In the genomic region with DNA sequence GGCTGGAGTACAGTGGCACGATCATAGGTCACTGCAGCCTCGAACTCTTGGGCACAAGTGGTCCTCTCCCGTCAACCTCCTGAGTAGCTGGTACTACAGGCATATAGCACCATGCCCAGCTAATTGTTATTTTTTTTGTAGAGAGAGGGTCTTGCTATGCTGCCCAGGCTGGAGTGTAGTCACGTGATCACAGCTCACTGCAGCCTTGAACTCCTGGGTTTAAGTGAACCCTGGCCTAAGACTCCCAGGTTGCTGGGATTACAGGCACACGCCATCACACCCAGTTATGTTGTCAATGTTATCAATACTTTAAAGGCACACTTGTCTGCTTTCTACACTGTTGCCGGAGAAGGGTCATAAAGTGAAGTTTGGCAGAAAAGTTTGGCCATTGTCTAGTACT, we compare ENCODE assay signal across 27 cellular contexts. TPM values are rescaled to one million over a fixed set of nuclear protein-coding genes. Genes with fewer than 3 reads are reported as not detected.
DNase-seq lines count a peak whose midpoint lies in the region; ATAC-seq and TF ChIP-seq lines count a peak whose summit lies in the region.
"Had no signal": no experiment of that assay in that cellular context is flagged by ENCODE, and none has a peak within 500 bp of the region (broad histone marks: within the 10 kb centered on the region; RNA-seq: fewer than 3 reads in every experiment).

No MANE protein-coding gene starts in this region.

- H3K4me1 Mint-ChIP-seq in activated naive CD8-positive, alpha-beta T cell (ENCODE audit: low read depth): peaks cover 54% of the 10 kb centered on the region
- H3K4me1 Mint-ChIP-seq in activated naive CD8-positive, alpha-beta T cell treated with anti-CD3 and anti-CD28 coated beads for 36 hours: peaks cover 54% of the 10 kb centered on the region
- H3K4me1 Mint-ChIP-seq in T-helper 17 cell: peaks cover 27% of the 10 kb centered on the region
- peaks cover 42 to 69% of the 10 kb centered on the region in 2 donors for H3K4me1 Mint-ChIP-seq in stimulated activated naive B cell treated with anti-CD40 and anti-IgM and Interleukin-4, amounts not matched to agents 10 μg/mL and 1 μg/mL and 100 μg/mL, for 72 hours

- H3K9me3 Mint-ChIP-seq in activated naive CD8-positive, alpha-beta T cell (ENCODE audit: low read depth): no peaks in the 10 kb centered on the region
- no peaks in the 10 kb centered on the region for H3K9me3 Mint-ChIP-seq in activated naive CD8-positive, alpha-beta T cell treated with anti-CD3 and anti-CD28 coated beads for 36 hours
- no peaks in the 10 kb centered on the region for H3K9me3 Mint-ChIP-seq in stimulated activated naive B cell treated with anti-CD40 and anti-IgM and Interleukin-4, amounts not matched to agents 10 μg/mL and 1 μg/mL and 100 μg/mL, for 72 hours
- H3K9me3 Mint-ChIP-seq: activated CD4-positive, alpha-beta T cell treated with anti-CD3 and anti-CD28 coated beads, Interleukin-2, amount 10 ng/mL, durations not matched to agents 7 days and 5 days; brain had no signal

- H3K9me3 ChIP-seq in T-helper 17 cell (ENCODE audit: control insufficient read depth, low read length, poor library complexity, severe bottlenecking) (no peaks in the 10 kb centered on the region), Karpas-422 (ENCODE audit: low read length) (no peaks in the 10 kb centered on the region)
- H3K9me3 ChIP-seq: adrenal gland, heart left ventricle, suprapubic skin had no signal

- no peaks in the 10 kb centered on the region for H3K27me3 Mint-ChIP-seq in activated naive CD8-positive, alpha-beta T cell
- H3K27me3 Mint-ChIP-seq in activated naive CD8-positive, alpha-beta T cell treated with anti-CD3 and anti-CD28 coated beads for 36 hours: no peaks in the 10 kb centered on the region
- H3K27me3 Mint-ChIP-seq in T-helper 17 cell: no peaks in the 10 kb centered on the region
- H3K27me3 Mint-ChIP-seq in stimulated activated naive B cell treated with anti-CD40 and anti-IgM and Interleukin-4, amounts not matched to agents 10 μg/mL and 1 μg/mL and 100 μg/mL, for 72 hours: no peaks in the 10 kb centered on the region
- H3K27me3 Mint-ChIP-seq: activated CD4-positive, alpha-beta T cell treated with anti-CD3 and anti-CD28 coated beads, Interleukin-2, amount 10 ng/mL, durations not matched to agents 7 days and 5 days had no signal

- ATAC-seq in T-helper 17 cell (no peak), GM19023 (IDR thresholded peaks at IDR 0.05; ENCODE audit: unreplicated experiment) (no peak)
- no peak for ATAC-seq in stimulated activated naive B cell treated with anti-CD40 and anti-IgM and Interleukin-4, amounts not matched to agents 10 μg/mL and 1 μg/mL and 100 μg/mL, for 72 hours (replicated peaks)
- ATAC-seq: heart left ventricle, PC-3, Right ventricle myocardium inferior, SK-N-SH treated with all-trans-retinoic acid at 6 μM for 48 hours had no signal

- DNase-seq in activated naive CD8-positive, alpha-beta T cell treated with anti-CD3 and anti-CD28 coated beads for 36 hours: no peak
- DNase-seq in T-helper 17 cell (no peak), coronary artery (ENCODE audit: low spot score) (no peak), Karpas-422 (no peak)
- no peak for DNase-seq in stimulated activated naive B cell treated with anti-CD40 and anti-IgM and Interleukin-4, amounts not matched to agents 10 μg/mL and 1 μg/mL and 100 μg/mL, for 72 hours
- DNase-seq in activated CD8-positive, alpha-beta memory T cell treated with anti-CD3 and anti-CD28 coated beads, Interleukin-2, amount 50 U/mL, for 48 hours: no peak
- DNase-seq: ACHN; activated CD4-positive, alpha-beta T cell treated with anti-CD3 and anti-CD28 coated beads, Interleukin-2, amount 10 ng/mL, durations not matched to agents 7 days and 5 days; adrenal gland; DND-41; effector CD4-positive, alpha-beta T cell; erythroblast; heart left ventricle; kidney glomerular epithelial cell; NCI-H1694 treated with DMSO at 0.1 percent for 48 hours; NCI-H2171; NCI-H510A; NK-92 treated with Interleukin-12 subunit alpha and Interleukin-12 subunit beta, amount 100 ng/mL, for 24 hours had no signal

- no peak overlapping the region for H3K4me3 Mint-ChIP-seq in activated naive CD8-positive, alpha-beta T cell
- no peak overlapping the region for H3K4me3 Mint-ChIP-seq in activated naive CD8-positive, alpha-beta T cell treated with anti-CD3 and anti-CD28 coated beads for 36 hours
- peak overlapping the region; percentile 12 for H3K4me3 Mint-ChIP-seq in T-helper 17 cell
- H3K4me3 Mint-ChIP-seq in stimulated activated naive B cell treated with anti-CD40 and anti-IgM and Interleukin-4, amounts not matched to agents 10 μg/mL and 1 μg/mL and 100 μg/mL, for 72 hours: no peak overlapping the region
- H3K4me3 Mint-ChIP-seq: activated CD4-positive, alpha-beta T cell treated with anti-CD3 and anti-CD28 coated beads, Interleukin-2, amount 10 ng/mL, durations not matched to agents 7 days and 5 days; brain had no signal

- peaks cover 14% of the 10 kb centered on the region for H3K36me3 ChIP-seq in Karpas-422 (ENCODE audit: insufficient read depth, low read length)

- peaks cover 20% of the 10 kb centered on the region for H3K4me1 ChIP-seq in Karpas-422 (ENCODE audit: low read length)

- H3K4me2 ChIP-seq in Karpas-422 (ENCODE audit: low read depth, low read length, poor library complexity, severe bottlenecking): no peak overlapping the region

- H3K9ac ChIP-seq in Karpas-422 (ENCODE audit: low read length): no peak overlapping the region
- H3K9ac ChIP-seq: parathyroid adenoma had no signal

- peak overlapping the region; percentile 73 for H3K27ac Mint-ChIP-seq in activated naive CD8-positive, alpha-beta T cell
- H3K27ac Mint-ChIP-seq in activated naive CD8-positive, alpha-beta T cell treated with anti-CD3 and anti-CD28 coated beads for 36 hours: no peak overlapping the region
- H3K27ac Mint-ChIP-seq in T-helper 17 cell: peak overlapping the region; percentile 19
- H3K27ac Mint-ChIP-seq in stimulated activated naive B cell treated with anti-CD40 and anti-IgM and Interleukin-4, amounts not matched to agents 10 μg/mL and 1 μg/mL and 100 μg/mL, for 72 hours: peak overlapping the region; percentile 34

- H3K27me3 ChIP-seq in Karpas-422 (ENCODE audit: low read length): no peaks in the 10 kb centered on the region
- H3K27me3 ChIP-seq: adrenal gland, heart left ventricle, suprapubic skin had no signal

- peaks cover 41% of the 10 kb centered on the region for H3K79me2 ChIP-seq in Karpas-422 (ENCODE audit: low read length)

- no peak for TF ChIP-seq CTCF in coronary artery (IDR thresholded peaks at IDR 0.05)

- H4K20me1 ChIP-seq in Karpas-422 (ENCODE audit: insufficient read depth, low read depth, low read length): no peaks in the 10 kb centered on the region

- no peaks in the 10 kb centered on the region for H3K9me2 ChIP-seq in Karpas-422 (replicated peaks; ENCODE audit: insufficient read depth, low read length)

- H3K27ac ChIP-seq in coronary artery (peak overlapping the region; percentile 43 to 64), Karpas-422 (ENCODE audit: low read length) (no peak overlapping the region)
- H3K27ac ChIP-seq: parathyroid adenoma had no signal

- H3K4me3 ChIP-seq in coronary artery: no peak overlapping the region
- no peak overlapping the region for H3K4me3 ChIP-seq in Karpas-422 (ENCODE audit: low read length)
- H3K4me3 ChIP-seq: adrenal gland, heart left ventricle, lung, suprapubic skin had no signal

- peaks cover 4% of the 10 kb centered on the region for H3K36me3 Mint-ChIP-seq in activated naive CD8-positive, alpha-beta T cell
- peaks cover 45% of the 10 kb centered on the region for H3K36me3 Mint-ChIP-seq in activated naive CD8-positive, alpha-beta T cell treated with anti-CD3 and anti-CD28 coated beads for 36 hours
- H3K36me3 Mint-ChIP-seq in T-helper 17 cell (ENCODE audit: low read depth): no peaks in the 10 kb centered on the region
- peaks cover 35 to 60% of the 10 kb centered on the region in 2 donors for H3K36me3 Mint-ChIP-seq in stimulated activated naive B cell treated with anti-CD40 and anti-IgM and Interleukin-4, amounts not matched to agents 10 μg/mL and 1 μg/mL and 100 μg/mL, for 72 hours

- H2AFZ ChIP-seq in Karpas-422 (ENCODE audit: low read length): no peak overlapping the region
- H2AFZ ChIP-seq: parathyroid adenoma had no signal

RNA-seq across cellular contexts. Expression of a gene that starts 33.5 kb away (rescaled TPM):
- 100 to 1,000 TPM; 131 TPM for total RNA-seq in activated naive CD8-positive, alpha-beta T cell treated with anti-CD3 and anti-CD28 coated beads for 36 hours
- 100 to 1,000 TPM; 106 to 115 TPM for total RNA-seq in T-helper 17 cell
- total RNA-seq in Karpas-422 (2014; rRNA removed; shearing (Covaris generic); ENCODE audit: low replicate concordance): 59.3 and 85.0 TPM in 2 replicates

RNA-seq across cellular contexts. Expression of a gene that starts 49.9 kb away (rescaled TPM):
- 1,000 to 10,000 TPM; 1,956 to 1,966 TPM for total RNA-seq in activated naive CD8-positive, alpha-beta T cell treated with anti-CD3 and anti-CD28 coated beads for 36 hours
- total RNA-seq in T-helper 17 cell: 1,000 to 10,000 TPM; 1,821 to 1,859 TPM
- total RNA-seq in Karpas-422 (2014; rRNA removed; shearing (Covaris generic); ENCODE audit: low replicate concordance): 2,394 and 2,712 TPM in 2 replicates
